1 cellular context compared by ENCODE assay signal in genomic region chr16:50245417-50246298, GRCh38.
TF ChIP-seq lines count a peak whose summit lies in the region.

No MANE protein-coding gene starts in this region.

TF ChIP-seq in IMR-90, 13 proteins besides CTCF, POLR2A, EP300 and RAD21 (continued from another document):
- TF ChIP-seq ELK1 (IDR thresholded peaks at IDR 0.05; ENCODE audit: borderline replicate concordance, low read depth, low read length) (no peak), MAFK (IDR thresholded peaks at IDR 0.05; ENCODE audit: low read depth, low read length) (no peak), MXI1 (IDR thresholded peaks at IDR 0.05; ENCODE audit: borderline replicate concordance, low read depth, low read length) (no peak), CHD1 (IDR thresholded peaks at IDR 0.05; ENCODE audit: low read depth, low read length) (no peak), FOS (IDR thresholded peaks at IDR 0.05; ENCODE audit: low read depth, low read length) (peak; percentile 63), SMC3 (IDR thresholded peaks at IDR 0.05; ENCODE audit: low read depth, low read length) (peak; percentile 24), RFX5 (IDR thresholded peaks at IDR 0.05; ENCODE audit: low read depth, low read length) (no peak), RCOR1 (IDR thresholded peaks at IDR 0.05; ENCODE audit: insufficient replicate concordance, low read length) (no peak)
